1 cellular context compared by ENCODE assay signal in the genomic region with DNA sequence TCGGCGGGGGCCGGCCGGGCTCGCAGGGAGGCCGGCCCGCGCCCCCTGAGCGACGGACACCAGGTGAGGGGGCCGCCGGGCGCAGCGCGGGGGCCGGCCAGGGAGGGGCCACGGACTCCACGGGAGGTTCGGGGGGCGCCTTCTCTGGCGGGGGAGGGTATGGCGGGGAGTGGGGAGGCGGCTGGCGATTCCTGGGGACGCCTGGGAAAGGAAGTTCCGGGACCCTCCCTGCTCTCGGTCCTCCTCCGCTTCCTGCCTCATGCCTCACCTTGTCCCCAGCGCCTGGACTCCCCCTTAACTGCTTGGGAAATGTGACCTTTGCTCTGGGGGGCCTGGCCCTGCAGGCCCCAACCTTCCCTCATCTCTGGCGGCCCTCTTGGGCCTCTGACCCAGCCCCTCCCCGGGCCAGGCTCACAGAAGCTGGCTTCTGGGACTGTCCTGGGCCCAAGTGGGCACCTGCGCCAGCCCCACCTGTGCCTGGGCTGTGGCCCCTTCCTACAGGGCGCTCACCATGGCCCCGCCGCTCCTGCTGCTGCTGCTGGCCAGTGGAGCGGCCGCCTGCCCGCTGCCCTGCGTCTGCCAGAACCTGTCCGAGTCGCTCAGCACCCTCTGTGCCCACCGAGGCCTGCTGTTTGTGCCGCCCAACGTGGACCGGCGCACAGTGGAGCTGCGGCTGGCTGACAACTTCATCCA.
TF ChIP-seq lines count a peak whose summit lies in the region.

No MANE protein-coding gene starts in this region.

TF ChIP-seq in HEK293, 187 proteins besides CTCF, POLR2A, EP300 and RAD21 (continued from another document):
- TF ChIP-seq, protein P1, sequence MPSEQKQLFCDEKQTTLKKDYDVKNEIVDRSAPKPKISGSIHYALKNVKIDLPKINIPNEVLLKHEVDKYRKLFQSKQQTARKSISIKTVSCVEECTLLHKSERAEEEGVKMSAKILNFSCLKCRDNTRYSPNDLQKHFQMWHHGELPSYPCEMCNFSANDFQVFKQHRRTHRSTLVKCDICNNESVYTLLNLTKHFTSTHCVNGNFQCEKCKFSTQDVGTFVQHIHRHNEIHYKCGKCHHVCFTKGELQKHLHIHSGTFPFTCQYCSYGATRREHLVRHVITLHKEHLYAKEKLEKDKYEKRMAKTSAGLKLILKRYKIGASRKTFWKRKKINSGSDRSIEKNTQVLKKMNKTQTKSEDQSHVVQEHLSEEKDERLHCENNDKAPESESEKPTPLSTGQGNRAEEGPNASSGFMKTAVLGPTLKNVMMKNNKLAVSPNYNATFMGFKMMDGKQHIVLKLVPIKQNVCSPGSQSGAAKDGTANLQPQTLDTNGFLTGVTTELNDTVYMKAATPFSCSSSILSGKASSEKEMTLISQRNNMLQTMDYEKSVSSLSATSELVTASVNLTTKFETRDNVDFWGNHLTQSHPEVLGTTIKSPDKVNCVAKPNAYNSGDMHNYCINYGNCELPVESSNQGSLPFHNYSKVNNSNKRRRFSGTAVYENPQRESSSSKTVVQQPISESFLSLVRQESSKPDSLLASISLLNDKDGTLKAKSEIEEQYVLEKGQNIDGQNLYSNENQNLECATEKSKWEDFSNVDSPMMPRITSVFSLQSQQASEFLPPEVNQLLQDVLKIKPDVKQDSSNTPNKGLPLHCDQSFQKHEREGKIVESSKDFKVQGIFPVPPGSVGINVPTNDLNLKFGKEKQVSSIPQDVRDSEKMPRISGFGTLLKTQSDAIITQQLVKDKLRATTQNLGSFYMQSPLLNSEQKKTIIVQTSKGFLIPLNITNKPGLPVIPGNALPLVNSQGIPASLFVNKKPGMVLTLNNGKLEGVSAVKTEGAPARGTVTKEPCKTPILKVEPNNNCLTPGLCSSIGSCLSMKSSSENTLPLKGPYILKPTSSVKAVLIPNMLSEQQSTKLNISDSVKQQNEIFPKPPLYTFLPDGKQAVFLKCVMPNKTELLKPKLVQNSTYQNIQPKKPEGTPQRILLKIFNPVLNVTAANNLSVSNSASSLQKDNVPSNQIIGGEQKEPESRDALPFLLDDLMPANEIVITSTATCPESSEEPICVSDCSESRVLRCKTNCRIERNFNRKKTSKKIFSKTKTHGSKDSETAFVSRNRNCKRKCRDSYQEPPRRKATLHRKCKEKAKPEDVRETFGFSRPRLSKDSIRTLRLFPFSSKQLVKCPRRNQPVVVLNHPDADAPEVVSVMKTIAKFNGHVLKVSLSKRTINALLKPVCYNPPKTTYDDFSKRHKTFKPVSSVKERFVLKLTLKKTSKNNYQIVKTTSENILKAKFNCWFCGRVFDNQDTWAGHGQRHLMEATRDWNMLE (tag by site-specific recombination; conservative IDR thresholded peaks at IDR 0.05; ENCODE audit: low read depth) = no peak
- TF ChIP-seq ZNF670 (tag by site-specific recombination; IDR thresholded peaks at IDR 0.05; ENCODE audit: low read depth) (no peak), ZNF324 (tag by site-specific recombination; IDR thresholded peaks at IDR 0.05) (no peak), ZNF202 (tag by site-specific recombination; IDR thresholded peaks at IDR 0.05; ENCODE audit: borderline replicate concordance) (no peak), EGR2 (tag by site-specific recombination; IDR thresholded peaks at IDR 0.05; ENCODE audit: low read depth) (no peak), ZNF248 (tag by site-specific recombination; IDR thresholded peaks at IDR 0.05) (no peak), YY1 (tag by site-specific recombination; IDR thresholded peaks at IDR 0.05) (no peak), KLF10 (tag by site-specific recombination; IDR thresholded peaks at IDR 0.05) (no peak), ZBTB17 (tag by site-specific recombination; IDR thresholded peaks at IDR 0.05) (no peak), ZBTB8A (tag by site-specific recombination; IDR thresholded peaks at IDR 0.05) (no peak), ZBTB10 (tag by site-specific recombination; IDR thresholded peaks at IDR 0.05) (0 out of 2 replicates have a peak, but pooled peaks have one; percentile 37), ZSCAN30 (tag by site-specific recombination; IDR thresholded peaks at IDR 0.05) (no peak), ZNF146 (tag by site-specific recombination; IDR thresholded peaks at IDR 0.05) (no peak), ZNF335 (tag by site-specific recombination; conservative IDR thresholded peaks at IDR 0.05) (no peak; the same call in 1 of the 2 replicates), ZNF23 (tag by site-specific recombination; IDR thresholded peaks at IDR 0.05; ENCODE audit: borderline replicate concordance) (no peak), ZNF660 (tag by site-specific recombination; IDR thresholded peaks at IDR 0.05) (no peak), ZNF169 (tag by site-specific recombination; IDR thresholded peaks at IDR 0.05) (no peak), GLI4 (tag by site-specific recombination; IDR thresholded peaks at IDR 0.05) (no peak)
- TF ChIP-seq, protein P2, sequence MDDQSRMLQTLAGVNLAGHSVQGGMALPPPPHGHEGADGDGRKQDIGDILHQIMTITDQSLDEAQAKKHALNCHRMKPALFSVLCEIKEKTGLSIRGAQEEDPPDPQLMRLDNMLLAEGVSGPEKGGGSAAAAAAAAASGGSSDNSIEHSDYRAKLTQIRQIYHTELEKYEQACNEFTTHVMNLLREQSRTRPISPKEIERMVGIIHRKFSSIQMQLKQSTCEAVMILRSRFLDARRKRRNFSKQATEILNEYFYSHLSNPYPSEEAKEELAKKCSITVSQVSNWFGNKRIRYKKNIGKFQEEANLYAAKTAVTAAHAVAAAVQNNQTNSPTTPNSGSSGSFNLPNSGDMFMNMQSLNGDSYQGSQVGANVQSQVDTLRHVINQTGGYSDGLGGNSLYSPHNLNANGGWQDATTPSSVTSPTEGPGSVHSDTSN (CRISPR knock-in tag; IDR thresholded peaks at IDR 0.05) = no peak
- TF ChIP-seq, protein P3, sequence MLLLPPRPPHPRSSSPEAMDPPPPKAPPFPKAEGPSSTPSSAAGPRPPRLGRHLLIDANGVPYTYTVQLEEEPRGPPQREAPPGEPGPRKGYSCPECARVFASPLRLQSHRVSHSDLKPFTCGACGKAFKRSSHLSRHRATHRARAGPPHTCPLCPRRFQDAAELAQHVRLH (tag by site-specific recombination; IDR thresholded peaks at IDR 0.05) = no peak
- TF ChIP-seq, protein P4, sequence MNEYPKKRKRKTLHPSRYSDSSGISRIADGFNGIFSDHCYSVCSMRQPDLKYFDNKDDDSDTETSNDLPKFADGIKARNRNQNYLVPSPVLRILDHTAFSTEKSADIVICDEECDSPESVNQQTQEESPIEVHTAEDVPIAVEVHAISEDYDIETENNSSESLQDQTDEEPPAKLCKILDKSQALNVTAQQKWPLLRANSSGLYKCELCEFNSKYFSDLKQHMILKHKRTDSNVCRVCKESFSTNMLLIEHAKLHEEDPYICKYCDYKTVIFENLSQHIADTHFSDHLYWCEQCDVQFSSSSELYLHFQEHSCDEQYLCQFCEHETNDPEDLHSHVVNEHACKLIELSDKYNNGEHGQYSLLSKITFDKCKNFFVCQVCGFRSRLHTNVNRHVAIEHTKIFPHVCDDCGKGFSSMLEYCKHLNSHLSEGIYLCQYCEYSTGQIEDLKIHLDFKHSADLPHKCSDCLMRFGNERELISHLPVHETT (tag by site-specific recombination; IDR thresholded peaks at IDR 0.05) = no peak
- TF ChIP-seq, protein P5, sequence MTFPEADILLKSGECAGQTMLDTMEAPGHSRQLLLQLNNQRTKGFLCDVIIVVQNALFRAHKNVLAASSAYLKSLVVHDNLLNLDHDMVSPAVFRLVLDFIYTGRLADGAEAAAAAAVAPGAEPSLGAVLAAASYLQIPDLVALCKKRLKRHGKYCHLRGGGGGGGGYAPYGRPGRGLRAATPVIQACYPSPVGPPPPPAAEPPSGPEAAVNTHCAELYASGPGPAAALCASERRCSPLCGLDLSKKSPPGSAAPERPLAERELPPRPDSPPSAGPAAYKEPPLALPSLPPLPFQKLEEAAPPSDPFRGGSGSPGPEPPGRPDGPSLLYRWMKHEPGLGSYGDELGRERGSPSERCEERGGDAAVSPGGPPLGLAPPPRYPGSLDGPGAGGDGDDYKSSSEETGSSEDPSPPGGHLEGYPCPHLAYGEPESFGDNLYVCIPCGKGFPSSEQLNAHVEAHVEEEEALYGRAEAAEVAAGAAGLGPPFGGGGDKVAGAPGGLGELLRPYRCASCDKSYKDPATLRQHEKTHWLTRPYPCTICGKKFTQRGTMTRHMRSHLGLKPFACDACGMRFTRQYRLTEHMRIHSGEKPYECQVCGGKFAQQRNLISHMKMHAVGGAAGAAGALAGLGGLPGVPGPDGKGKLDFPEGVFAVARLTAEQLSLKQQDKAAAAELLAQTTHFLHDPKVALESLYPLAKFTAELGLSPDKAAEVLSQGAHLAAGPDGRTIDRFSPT (tag by site-specific recombination; IDR thresholded peaks at IDR 0.05) = peak; percentile 31; the same call in 1 of the 2 replicates
